8 cellular contexts compared by ENCODE assay signal in the genomic region with DNA sequence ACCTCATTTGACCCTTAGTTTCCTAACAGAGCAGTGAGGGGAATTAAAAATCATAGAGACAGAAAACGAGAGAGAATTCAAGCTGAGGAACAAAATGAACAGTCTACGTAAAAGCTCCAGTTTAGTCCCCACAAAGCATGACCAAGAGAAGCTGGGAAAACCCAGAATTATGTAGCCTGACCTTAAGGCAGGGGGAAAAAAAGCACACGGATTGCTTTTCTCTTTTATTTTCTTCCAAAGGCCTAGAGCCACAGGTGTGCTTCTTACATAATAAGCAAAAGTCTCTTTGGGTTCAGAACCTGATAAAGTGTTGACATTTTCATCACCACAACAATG. TPM values are rescaled to one million over a fixed set of nuclear protein-coding genes. Genes with fewer than 3 reads are reported as not detected.
DNase-seq lines count a peak whose midpoint lies in the region; ATAC-seq, FAIRE-seq and TF ChIP-seq lines count a peak whose summit lies in the region.

No MANE protein-coding gene starts in this region.

- no peaks in the 10 kb centered on the region for H3K27me3 Mint-ChIP-seq in activated CD8-positive, alpha-beta T cell treated with anti-CD3 and anti-CD28 coated beads for 36 hours

- H3K27ac ChIP-seq in HEK293 (ENCODE audit: extremely low read depth, low read depth, low read length) (peak overlapping the region; percentile 75; the same call in 1 of the 2 replicates), iPS DF 6.9 (ENCODE audit: low read length) (no peak overlapping the region), spleen (peak overlapping the region; percentile 59 to 91 (median 85))

- intact Hi-C loops in activated CD8-positive, alpha-beta T cell treated with anti-CD3 and anti-CD28 coated beads for 36 hours (cut with micrococcal nuclease): no loop called here
- intact Hi-C loops in spleen (cut with DNase I; ENCODE audit: low total_unique reads): loop anchor here (10.0 kb wide), 1 partner anchor 210 kb away; the partner anchor contains the start of gene MDK

- H3K9me3 Mint-ChIP-seq in activated CD8-positive, alpha-beta T cell treated with anti-CD3 and anti-CD28 coated beads for 36 hours: no peaks in the 10 kb centered on the region

- CTCF ChIA-PET in HEK293 (lab: Yijun Ruan, JAX): interaction anchor here (0.8 to 0.9 kb wide), 2 partner anchors 25 to 65 kb away, joined by 3 read pairs; no protein-coding TSS in a partner anchor
- CTCF ChIA-PET in activated CD8-positive, alpha-beta T cell treated with anti-CD3 and anti-CD28 coated beads for 36 hours (lab: Charles Lee): interaction anchor here (0.9 to 1.6 kb wide), 6 partner anchors 13 to 27 kb away, joined by 3 to 5 read pairs (median 4); partner anchors contain the start of genes ATG13 and HARBI1

- H3K4me1 ChIP-seq in HEK293 (ENCODE audit: control insufficient read depth, insufficient read depth, low read length) (0 out of 2 replicates have a peak, but pooled peaks cover 3% of the 10 kb centered on the region), iPS DF 6.9 (ENCODE audit: control insufficient read depth, insufficient read depth, low read length) (no peaks in the 10 kb centered on the region), spleen (peaks cover 25 to 53% (median 48%) of the 10 kb centered on the region in 6 donors)

- H3K4me3 Mint-ChIP-seq in activated CD8-positive, alpha-beta T cell treated with anti-CD3 and anti-CD28 coated beads for 36 hours: peak overlapping the region; percentile 97

- H3K36me3 ChIP-seq in HEK293 (ENCODE audit: control insufficient read depth in 2 of 2, insufficient read depth in 1 of 2, low read length in 2 of 2): no peaks in the 10 kb centered on the region
- H3K36me3 ChIP-seq in iPS DF 6.9 (ENCODE audit: control insufficient read depth, insufficient read depth, low read length): no peaks in the 10 kb centered on the region
- no peaks in the 10 kb centered on the region for H3K36me3 ChIP-seq in spleen

- POLR2A ChIA-PET in HEK293 (lab: Yijun Ruan, JAX): interaction anchor here (0.6 to 1.7 kb wide), 10 partner anchors 14 to 166 kb away, joined by 3 to 13 read pairs (median 5); partner anchors contain the start of genes ARHGAP1, ATG13, HARBI1 and ZNF408
- POLR2A ChIA-PET in activated CD8-positive, alpha-beta T cell treated with anti-CD3 and anti-CD28 coated beads for 36 hours (lab: Charles Lee): interaction anchor here (1.0 to 2.3 kb wide), 9 partner anchors 13 to 242 kb away, joined by 3 to 16 read pairs (median 4); partner anchors contain the start of genes ATG13 and HARBI1

- H3K27ac Mint-ChIP-seq in activated CD8-positive, alpha-beta T cell treated with anti-CD3 and anti-CD28 coated beads for 36 hours: peak overlapping the region; percentile 95

- no peaks in the 10 kb centered on the region for H3K9me3 ChIP-seq in HEK293 (ENCODE audit: control insufficient read depth, insufficient read depth, low read depth, low read length)
- H3K9me3 ChIP-seq in iPS DF 6.9 (ENCODE audit: control insufficient read depth, insufficient read depth, low read length): no peaks in the 10 kb centered on the region
- no peaks in the 10 kb centered on the region for H3K9me3 ChIP-seq in spleen

- peak overlapping the region; percentile 88 for H3K4me3 ChIP-seq in HEK293 (ENCODE audit: low read depth, low read length)
- peak overlapping the region; percentile 99; the same call in 1 of the 2 replicates for H3K4me3 ChIP-seq in iPS DF 6.9 (ENCODE audit: low read length)
- H3K4me3 ChIP-seq in spleen: peak overlapping the region; percentile 81 to 96 (median 92)

- TF ChIP-seq POLR2A in spleen (IDR thresholded peaks at IDR 0.05) (no peak), H54 (IDR thresholded peaks at IDR 0.05; ENCODE audit: low read depth, low read length) (no peak)

- H3K4me1 Mint-ChIP-seq in activated CD8-positive, alpha-beta T cell treated with anti-CD3 and anti-CD28 coated beads for 36 hours (ENCODE audit: low read depth): peaks cover 30% of the 10 kb centered on the region

- ATAC-seq in activated CD8-positive, alpha-beta T cell treated with anti-CD3 and anti-CD28 coated beads for 36 hours: no peak

- H3K27me3 ChIP-seq in iPS DF 6.9 (ENCODE audit: control insufficient read depth, insufficient read depth, low read length) (no peaks in the 10 kb centered on the region), spleen (replicated peaks in 1 of 7) (no peaks in the 10 kb centered on the region)

- no peak for DNase-seq in activated CD8-positive, alpha-beta T cell treated with anti-CD3 and anti-CD28 coated beads for 36 hours
- DNase-seq in iPS DF 6.9 (ENCODE audit: low read depth, low spot score): no peak
- no peak for DNase-seq in spleen
- DNase-seq in NCI-H1417 treated with DMSO at 0.1 percent for 48 hours (lab: John Stamatoyannopoulos, UW): no peak
- DNase-seq in NK-92 (lab: John Stamatoyannopoulos, UW; ENCODE audit: unreplicated experiment): no peak
- no peak for DNase-seq in H54 (ENCODE audit: insufficient read length, low spot score)
- DNase-seq in activated CD8-positive, alpha-beta memory T cell treated with anti-CD3 and anti-CD28 coated beads, Interleukin-2, amount 50 U/mL, for 48 hours: no peak

- H3K36me3 Mint-ChIP-seq in activated CD8-positive, alpha-beta T cell treated with anti-CD3 and anti-CD28 coated beads for 36 hours (ENCODE audit: low read depth): peaks cover 2% of the 10 kb centered on the region

- no CpG with 5 or more reads among the region's 3 CpGs for WGBS in iPS DF 6.9 (ENCODE audit: insufficient coverage, insufficient read length)
- 32 to 44% (median 38%) methylated on average over 3 of the region's 3 CpGs for WGBS in spleen, 5 donors

- TF ChIP-seq CTCF in HEK293 (tag by site-specific recombination; IDR thresholded peaks at IDR 0.05): no peak
- TF ChIP-seq CTCF in activated CD8-positive, alpha-beta T cell treated with anti-CD3 and anti-CD28 coated beads for 36 hours (IDR thresholded peaks at IDR 0.05): no peak
- no peak for TF ChIP-seq CTCF in spleen (IDR thresholded peaks at IDR 0.05 in 8 of 11, conservative IDR thresholded peaks at IDR 0.05 in 3 of 11)

- FAIRE-seq in H54 (lab: Jason Lieb, UNC): no peak

TF ChIP-seq in HEK293, 187 proteins besides CTCF, POLR2A, EP300 and RAD21:
- TF ChIP-seq ZFP3 (tag by site-specific recombination; IDR thresholded peaks at IDR 0.05; ENCODE audit: low read depth): no peak
- peak; percentile 9; the same call in 1 of the 2 replicates for TF ChIP-seq SCRT1 (tag by site-specific recombination; IDR thresholded peaks at IDR 0.05; ENCODE audit: borderline replicate concordance)

RNA-seq across cellular contexts. Expression of gene AMBRA1, which starts 0.5 kb away (rescaled TPM):
- 10 to 100 TPM; 24.0 to 24.1 TPM for total RNA-seq in activated CD8-positive, alpha-beta T cell treated with anti-CD3 and anti-CD28 coated beads for 36 hours
- 10 to 100 TPM; 36.7 to 54.6 (median 38.9) TPM for total RNA-seq in spleen
- 1 to 10 TPM; 3.6 to 9.4 (median 4.3) TPM for polyA plus RNA-seq in spleen

RNA-seq across cellular contexts. Expression of gene HARBI1, which starts 22.7 kb away (rescaled TPM):
- 1 to 10 TPM; 3.1 to 3.3 TPM for total RNA-seq in activated CD8-positive, alpha-beta T cell treated with anti-CD3 and anti-CD28 coated beads for 36 hours
- total RNA-seq in spleen: 1 to 10 TPM; 3.2 to 5.6 (median 4.4) TPM
- polyA plus RNA-seq in spleen: 1 to 10 TPM; 1.4 to 3.4 (median 2.1) TPM

RNA-seq across cellular contexts. Expression of gene ATG13, which starts 23.0 kb away (rescaled TPM):
- total RNA-seq in activated CD8-positive, alpha-beta T cell treated with anti-CD3 and anti-CD28 coated beads for 36 hours: 10 to 100 TPM; 53.4 to 61.2 TPM
- 100 to 1,000 TPM in 2 of 7 donors, 10 to 100 TPM in 5; 65.4 to 111 (median 88.7) TPM for total RNA-seq in spleen
- 10 to 100 TPM; 14.9 to 33.9 (median 15.7) TPM for polyA plus RNA-seq in spleen
